Comparison of ENCODE assay signal across 31 cellular contexts in the genomic region with DNA sequence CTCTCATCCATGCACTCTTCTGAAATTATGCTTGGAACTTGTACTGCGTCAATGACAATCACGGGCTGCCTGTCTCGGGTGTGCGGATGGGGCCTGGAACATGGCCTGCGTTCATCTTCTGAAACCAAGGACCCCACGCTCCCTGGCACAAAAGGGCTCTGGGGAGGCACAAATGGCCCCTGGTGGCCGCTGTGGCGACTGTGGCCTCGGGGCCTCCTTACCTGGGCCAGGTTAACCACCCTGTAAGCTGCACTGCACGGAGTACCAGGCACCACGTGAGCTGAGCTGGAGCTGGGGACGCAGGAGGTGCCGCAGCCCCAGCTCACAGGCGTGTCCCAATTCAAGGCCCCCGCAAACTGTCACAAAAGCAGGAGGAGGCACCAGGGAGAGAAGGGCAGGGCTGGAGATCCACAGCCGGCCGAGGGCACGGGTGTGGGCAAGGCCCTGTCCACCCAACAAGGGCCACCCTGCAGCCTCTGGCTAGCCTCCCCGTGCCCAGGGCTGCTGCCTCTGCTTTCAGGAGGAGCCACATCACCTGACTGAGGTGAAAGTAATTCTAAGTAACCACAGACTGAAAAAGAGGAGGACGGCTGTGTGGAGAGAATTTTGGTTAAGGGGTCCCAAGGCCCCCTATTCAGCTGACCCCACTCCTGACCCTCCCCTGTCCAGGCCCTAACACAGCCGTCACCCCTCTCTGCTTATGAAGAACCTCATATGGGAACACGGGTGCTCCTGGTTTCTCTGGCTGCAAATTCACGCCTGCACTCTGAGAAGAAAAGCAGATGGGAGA.
"Had no signal": no experiment of that assay in that cellular context is flagged by ENCODE, and none has a peak within 500 bp of the region (broad histone marks: within the 10 kb centered on the region; RNA-seq: fewer than 3 reads in every experiment).

No MANE protein-coding gene starts in this region.

- H3K36me3 ChIP-seq: pancreas, thyroid gland, upper lobe of left lung, WERI-Rb-1 had no signal

- ATAC-seq: activated CD4-positive, CD25-positive, alpha-beta regulatory T cell treated with anti-CD3 and anti-CD28 coated beads, Interleukin-2, amount 50 U/mL, for 24 hours; activated naive CD8-positive, alpha-beta T cell treated with anti-CD3 and anti-CD28 coated beads, Interleukin-2, amount 50 U/mL, for 24 hours; esophagus mucosa; left ventricle myocardium superior; pancreas; psoas muscle; T-helper 17 cell had no signal

- H3K4me3 Mint-ChIP-seq: activated CD4-positive, alpha-beta memory T cell treated with anti-CD3 and anti-CD28 coated beads for 36 hours; activated naive CD4-positive, alpha-beta T cell treated with anti-CD3 and anti-CD28 coated beads, Interleukin-2, amount 50 U/mL, for 24 hours; activated naive CD8-positive, alpha-beta T cell treated with anti-CD3 and anti-CD28 coated beads, Interleukin-2, amount 50 U/mL, for 24 hours; activated T-helper 1 cell treated with anti-CD3 and anti-CD28 coated beads, Interleukin-12 subunit alpha, Interleukin-12 subunit beta, Interleukin-2, Interleukin-4 antibody, amounts not matched to agents 30 ng/mL and 10 ng/mL and 1 ng/mL, durations not matched to agents 14 hours and 24 hours and 36 hours; dendritic cell treated with granulocyte-macrophage colony-stimulating factor and Interleukin-4, amounts not matched to agents 40 ng/mL and 50 ng/mL, for 4 days; endodermal cell; naive B cell; nephron progenitor cell; stimulated activated naive CD8-positive, alpha-beta T cell treated with anti-CD3 and anti-CD28 coated beads, Interleukin-15, Interleukin-2, amounts not matched to agents 100 ng/mL and 50 ng/mL, for 24 hours; T-helper 17 cell had no signal

- H3K27ac ChIP-seq: pancreas, psoas muscle, thyroid gland, upper lobe of left lung, WERI-Rb-1 had no signal

- H3K36me3 Mint-ChIP-seq: activated CD4-positive, alpha-beta memory T cell treated with anti-CD3 and anti-CD28 coated beads for 36 hours; activated naive CD4-positive, alpha-beta T cell treated with anti-CD3 and anti-CD28 coated beads, Interleukin-2, amount 50 U/mL, for 24 hours had no signal

- H3K4me1 Mint-ChIP-seq: activated naive CD4-positive, alpha-beta T cell treated with anti-CD3 and anti-CD28 coated beads, Interleukin-2, amount 50 U/mL, for 24 hours; activated naive CD8-positive, alpha-beta T cell treated with anti-CD3 and anti-CD28 coated beads, Interleukin-2, amount 50 U/mL, for 24 hours; endodermal cell; T-helper 17 cell had no signal

- H3K27ac Mint-ChIP-seq: activated CD4-positive, alpha-beta memory T cell treated with anti-CD3 and anti-CD28 coated beads for 36 hours; activated naive CD4-positive, alpha-beta T cell treated with anti-CD3 and anti-CD28 coated beads, Interleukin-2, amount 50 U/mL, for 24 hours; activated naive CD8-positive, alpha-beta T cell treated with anti-CD3 and anti-CD28 coated beads, Interleukin-2, amount 50 U/mL, for 24 hours; activated T-helper 1 cell treated with anti-CD3 and anti-CD28 coated beads, Interleukin-12 subunit alpha, Interleukin-12 subunit beta, Interleukin-2, Interleukin-4 antibody, amounts not matched to agents 30 ng/mL and 10 ng/mL and 1 ng/mL, durations not matched to agents 14 hours and 24 hours and 36 hours; dendritic cell treated with granulocyte-macrophage colony-stimulating factor and Interleukin-4, amounts not matched to agents 40 ng/mL and 50 ng/mL, for 4 days; endodermal cell; naive B cell; nephron progenitor cell; stimulated activated naive CD8-positive, alpha-beta T cell treated with anti-CD3 and anti-CD28 coated beads, Interleukin-15, Interleukin-2, amounts not matched to agents 100 ng/mL and 50 ng/mL, for 24 hours; T-helper 17 cell had no signal

- DNase-seq: activated CD4-positive, alpha-beta memory T cell treated with anti-CD3 and anti-CD28 coated beads for 36 hours; activated CD4-positive, alpha-beta T cell treated with anti-CD3 and anti-CD28 coated beads for 48 hours; activated CD8-positive, alpha-beta memory T cell treated with anti-CD3 and anti-CD28 coated beads, Interleukin-2, amount 50 U/mL, for 4 hours; activated gamma-delta T cell treated with Interleukin-2 at 50 U/mL for 16 hours; activated naive CD8-positive, alpha-beta T cell treated with anti-CD3 and anti-CD28 coated beads, Interleukin-2, amount 50 U/mL, for 24 hours; activated T-cell treated with anti-CD3 and anti-CD28 coated beads, Interleukin-2, amount 50 U/mL, for 1 hour; amygdala; central memory CD4-positive, alpha-beta T cell; endodermal cell; foreskin fibroblast; kidney glomerular epithelial cell; left ventricle myocardium superior; mammary epithelial cell; naive B cell; nephron progenitor cell; nucleus accumbens; psoas muscle; stimulated activated CD4-positive, alpha-beta T cell treated with anti-CD3 and anti-CD28 coated beads, Interleukin-12 subunit alpha, Interleukin-12 subunit beta, amount 100 ng/mL, for 4 hours; stimulated activated CD4-positive, alpha-beta T cell treated with anti-CD3 and anti-CD28 coated beads, Interleukin-4, amount 100 ng/mL, for 1 hour; T-helper 17 cell; T1000; thyroid gland; WERI-Rb-1 had no signal

- H3K4me3 ChIP-seq: pancreas, psoas muscle, thyroid gland, upper lobe of left lung had no signal

- H3K27me3 ChIP-seq: thyroid gland had no signal

- H3K4me1 ChIP-seq: pancreas, psoas muscle, upper lobe of left lung had no signal

- H3K9me3 Mint-ChIP-seq: activated naive CD4-positive, alpha-beta T cell treated with anti-CD3 and anti-CD28 coated beads, Interleukin-2, amount 50 U/mL, for 24 hours; dendritic cell treated with granulocyte-macrophage colony-stimulating factor and Interleukin-4, amounts not matched to agents 40 ng/mL and 50 ng/mL, for 4 days; endodermal cell had no signal

- H3K9me3 ChIP-seq: pancreas, psoas muscle, thyroid gland, upper lobe of left lung had no signal
